ENCODE assay signal across 1 cellular context in the genomic region with DNA sequence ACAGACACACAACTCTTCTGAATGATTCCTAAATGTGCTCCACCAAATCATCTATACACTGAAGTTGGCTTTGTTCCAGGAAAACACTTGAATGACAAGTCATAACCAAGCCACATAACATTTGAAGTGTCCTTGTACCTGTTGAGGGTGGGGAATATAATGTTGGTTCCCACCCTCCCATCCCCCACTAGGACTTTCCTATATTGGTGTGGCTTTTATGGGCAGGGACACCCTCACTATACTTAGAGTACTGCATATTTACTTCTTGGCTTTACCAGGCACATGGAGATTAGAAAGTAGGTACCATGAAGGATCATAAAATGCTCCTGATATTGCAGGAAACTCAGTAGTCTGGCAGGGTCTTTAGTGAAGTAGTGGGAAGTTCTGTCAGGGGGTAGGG.
A peak's percentile ranks its signal among the peaks of the same experiment; 100 is the strongest.
TF ChIP-seq lines count a peak whose summit lies in the region.

No MANE protein-coding gene starts in this region.

TF ChIP-seq in Ishikawa, 13 proteins besides CTCF, POLR2A, EP300 and RAD21:
- TF ChIP-seq TEAD4 (IDR thresholded peaks at IDR 0.05) (no peak), NFIC (IDR thresholded peaks at IDR 0.05) (peak; percentile 34; the same call in 1 of the 2 replicates), TAF1 (IDR thresholded peaks at IDR 0.05; ENCODE audit: low read depth) (no peak)
TF ChIP-seq in Ishikawa: peak in this region for 1.
